ENCODE assay signal across 8 cellular contexts in the genomic region with DNA sequence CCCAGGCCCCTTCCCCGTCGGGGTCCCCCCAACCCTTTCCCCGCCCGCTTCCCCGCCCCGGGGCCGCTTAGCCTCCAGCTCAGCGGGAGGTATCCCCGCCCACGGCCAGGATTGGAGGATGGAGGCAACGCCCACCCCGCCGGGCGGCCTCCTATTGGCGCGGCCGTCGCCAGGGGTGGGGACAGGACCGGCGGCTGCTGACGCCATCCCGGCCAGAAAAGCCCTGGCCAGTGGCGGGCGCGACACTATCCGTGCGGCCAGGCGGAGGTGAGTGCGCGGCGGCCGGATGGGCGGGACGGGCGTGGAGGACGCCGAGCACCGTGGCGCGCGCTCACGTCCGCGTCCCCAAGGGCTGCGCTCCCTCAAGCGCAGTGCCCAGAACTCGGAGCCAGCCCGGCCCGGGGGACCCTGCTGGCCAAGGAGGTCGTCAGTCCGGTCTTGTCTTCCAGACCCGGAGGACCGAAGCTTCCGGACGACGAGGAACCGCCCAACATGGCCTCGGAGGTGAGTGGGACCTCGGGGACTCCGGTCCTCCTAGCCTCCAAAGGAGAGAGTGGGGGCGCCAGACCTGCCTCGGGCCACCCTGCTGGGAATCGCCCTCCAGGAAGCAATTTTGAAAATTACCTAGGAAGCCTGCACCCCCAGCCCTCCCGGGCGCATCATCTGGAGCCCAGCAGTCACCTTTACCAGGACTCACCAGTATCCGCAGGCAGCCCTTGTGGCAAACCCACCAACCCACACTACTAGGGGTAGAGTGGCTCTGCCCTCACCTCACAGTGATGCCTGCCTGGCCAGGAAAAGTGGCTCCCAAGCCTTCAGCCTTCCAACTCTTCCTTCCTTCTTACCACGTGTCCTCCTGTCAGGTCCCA. TPM values are rescaled to one million over a fixed set of nuclear protein-coding genes. Genes with fewer than 3 reads are reported as not detected.
A peak's percentile ranks its signal among the peaks of the same experiment; 100 is the strongest.
DNase-seq lines count a peak whose midpoint lies in the region; ATAC-seq and TF ChIP-seq lines count a peak whose summit lies in the region.

A gene (plus strand): TSS at position 230 of the 869 bp plus-strand sequence. CDS start 263 bp downstream, at position 493.

- H3K4me2 ChIP-seq in DOHH2 (ENCODE audit: low read length) = peak within 1 kb of the TSS; percentile 68

- peak; percentile 98 for ATAC-seq in GM21825 (IDR thresholded peaks at IDR 0.05; ENCODE audit: unreplicated experiment)
- peak; percentile 97 to 99 (median 97) for ATAC-seq in natural killer cell

- H3K27me3 Mint-ChIP-seq in activated T-helper 2 cell treated with anti-CD3 and anti-CD28 coated beads, Interferon-gamma antibody, Interleukin-2, Interleukin-4, amounts not matched to agents 10 μg/mL and 5 μg/mL and 100 μg/mL, durations not matched to agents 14 hours and 24 hours and 36 hours (ENCODE audit: low read depth) = peaks cover 3% of the 10 kb centered on the region
- H3K27me3 Mint-ChIP-seq in natural killer cell (ENCODE audit: low read depth in 2 of 2) = no peaks in the 10 kb centered on the region

- intact Hi-C loops in activated T-helper 2 cell treated with anti-CD3 and anti-CD28 coated beads, Interferon-gamma antibody, Interleukin-2, Interleukin-4, amounts not matched to agents 10 μg/mL and 5 μg/mL and 100 μg/mL, durations not matched to agents 14 hours and 24 hours and 36 hours (cut with micrococcal nuclease) = loop anchor here (1.0 to 10.0 kb wide), 2 partner anchors 38 to 91 kb away; a partner anchor contains a TSS
- intact Hi-C loops in natural killer cell (cut with micrococcal nuclease) = loop anchor here (1.0 to 5.0 kb wide), 6 partner anchors 38 to 416 kb away; a partner anchor contains a TSS

- H3K9me2 ChIP-seq in DOHH2 (replicated peaks; ENCODE audit: control insufficient read depth, low read length) = no peaks in the 10 kb centered on the region

- H3K36me3 ChIP-seq in DOHH2 (ENCODE audit: control insufficient read depth, low read length) = no peaks in the 10 kb centered on the region

- no peaks in the 10 kb centered on the region for H3K27me3 ChIP-seq in DOHH2 (ENCODE audit: control insufficient read depth, low read length)

- peak; percentile 57 for TF ChIP-seq CTCF in DOHH2 (IDR thresholded peaks at IDR 0.05; ENCODE audit: low read depth, low read length, poor library complexity, severe bottlenecking)
- no peak for TF ChIP-seq CTCF in fibroblast of mammary gland (conservative IDR thresholded peaks at IDR 0.05; ENCODE audit: control insufficient read depth, insufficient read depth, low read depth, low read length)
- TF ChIP-seq CTCF in natural killer cell (IDR thresholded peaks at IDR 0.05) = no peak

- no peaks in the 10 kb centered on the region for H4K20me1 ChIP-seq in DOHH2 (ENCODE audit: control insufficient read depth, insufficient read depth, low read depth, low read length)

- peak within 1 kb of the TSS; percentile 75 for H3K4me3 ChIP-seq in DOHH2 (ENCODE audit: low read length)
- peak within 1 kb of the TSS; percentile 89 for H3K4me3 ChIP-seq in fibroblast of mammary gland (ENCODE audit: control insufficient read depth, low read depth, low read length)

- peaks cover 15% of the 10 kb centered on the region for H3K4me1 ChIP-seq in DOHH2 (ENCODE audit: control insufficient read depth, low read length)

- H3K36me3 Mint-ChIP-seq in activated T-helper 2 cell treated with anti-CD3 and anti-CD28 coated beads, Interferon-gamma antibody, Interleukin-2, Interleukin-4, amounts not matched to agents 10 μg/mL and 5 μg/mL and 100 μg/mL, durations not matched to agents 14 hours and 24 hours and 36 hours (ENCODE audit: low read depth) = no peaks in the 10 kb centered on the region
- H3K36me3 Mint-ChIP-seq in natural killer cell = no peaks in the 10 kb centered on the region

- peak within 1 kb of the TSS; percentile 44 for H3K27ac Mint-ChIP-seq in activated T-helper 2 cell treated with anti-CD3 and anti-CD28 coated beads, Interferon-gamma antibody, Interleukin-2, Interleukin-4, amounts not matched to agents 10 μg/mL and 5 μg/mL and 100 μg/mL, durations not matched to agents 14 hours and 24 hours and 36 hours
- H3K27ac Mint-ChIP-seq in natural killer cell = peak within 1 kb of the TSS; percentile 75 to 89

- H3K9me3 ChIP-seq in DOHH2 (ENCODE audit: control insufficient read depth, insufficient read depth, low read length) = no peaks in the 10 kb centered on the region

- DNase-seq in Kasumi-1 (lab: John Stamatoyannopoulos, UW) (peak; percentile 69 to 76), RPMI8226 (peak; percentile 98), fibroblast of mammary gland (ENCODE audit: low read depth) (peak; percentile 81), natural killer cell (peak; percentile 92)
- peak; percentile 89 for DNase-seq in activated T-helper 2 cell treated with anti-CD3 and anti-CD28 coated beads, Interferon-gamma antibody, Interleukin-2, Interleukin-4, amounts not matched to agents 10 μg/mL and 5 μg/mL and 100 μg/mL, durations not matched to agents 14 hours and 24 hours and 36 hours (ENCODE audit: low spot score)
- peak; percentile 55 to 82 (median 78) for DNase-seq in stimulated activated naive CD4-positive, alpha-beta T cell (lab: John Stamatoyannopoulos, UW)

- H3F3A ChIP-seq in DOHH2 (ENCODE audit: control insufficient read depth, insufficient read depth) = no peaks in the 10 kb centered on the region

- H3K27ac ChIP-seq in DOHH2 (ENCODE audit: low read depth, low read length) = no peak within 1 kb of the TSS

- no peaks in the 10 kb centered on the region for H3K9me3 Mint-ChIP-seq in activated T-helper 2 cell treated with anti-CD3 and anti-CD28 coated beads, Interferon-gamma antibody, Interleukin-2, Interleukin-4, amounts not matched to agents 10 μg/mL and 5 μg/mL and 100 μg/mL, durations not matched to agents 14 hours and 24 hours and 36 hours
- H3K9me3 Mint-ChIP-seq in natural killer cell = no peaks in the 10 kb centered on the region

- peak within 1 kb of the TSS; percentile 85 for H3K4me3 Mint-ChIP-seq in activated T-helper 2 cell treated with anti-CD3 and anti-CD28 coated beads, Interferon-gamma antibody, Interleukin-2, Interleukin-4, amounts not matched to agents 10 μg/mL and 5 μg/mL and 100 μg/mL, durations not matched to agents 14 hours and 24 hours and 36 hours (ENCODE audit: low read depth)
- peak within 1 kb of the TSS; percentile 88 for H3K4me3 Mint-ChIP-seq in natural killer cell

- no peaks in the 10 kb centered on the region for H3K79me2 ChIP-seq in DOHH2 (ENCODE audit: control insufficient read depth, low read length)

- H3K4me1 Mint-ChIP-seq in activated T-helper 2 cell treated with anti-CD3 and anti-CD28 coated beads, Interferon-gamma antibody, Interleukin-2, Interleukin-4, amounts not matched to agents 10 μg/mL and 5 μg/mL and 100 μg/mL, durations not matched to agents 14 hours and 24 hours and 36 hours (ENCODE audit: low read depth) = peaks cover 14% of the 10 kb centered on the region
- peaks cover 18 to 23% of the 10 kb centered on the region in 2 donors for H3K4me1 Mint-ChIP-seq in natural killer cell

RNA-seq across cellular contexts. Expression of the gene that starts here (rescaled TPM):
- 48.0 and 49.1 TPM in 2 replicates for total RNA-seq in activated T-helper 2 cell treated with anti-CD3 and anti-CD28 coated beads, Interferon-gamma antibody, Interleukin-2, Interleukin-4, amounts not matched to agents 10 μg/mL and 5 μg/mL and 100 μg/mL, durations not matched to agents 14 hours and 24 hours and 36 hours
- total RNA-seq in natural killer cell = 10 to 100 TPM; 58.1 to 69.9 (median 60.0) TPM
